1 cellular context compared by ENCODE assay signal in the genomic region with DNA sequence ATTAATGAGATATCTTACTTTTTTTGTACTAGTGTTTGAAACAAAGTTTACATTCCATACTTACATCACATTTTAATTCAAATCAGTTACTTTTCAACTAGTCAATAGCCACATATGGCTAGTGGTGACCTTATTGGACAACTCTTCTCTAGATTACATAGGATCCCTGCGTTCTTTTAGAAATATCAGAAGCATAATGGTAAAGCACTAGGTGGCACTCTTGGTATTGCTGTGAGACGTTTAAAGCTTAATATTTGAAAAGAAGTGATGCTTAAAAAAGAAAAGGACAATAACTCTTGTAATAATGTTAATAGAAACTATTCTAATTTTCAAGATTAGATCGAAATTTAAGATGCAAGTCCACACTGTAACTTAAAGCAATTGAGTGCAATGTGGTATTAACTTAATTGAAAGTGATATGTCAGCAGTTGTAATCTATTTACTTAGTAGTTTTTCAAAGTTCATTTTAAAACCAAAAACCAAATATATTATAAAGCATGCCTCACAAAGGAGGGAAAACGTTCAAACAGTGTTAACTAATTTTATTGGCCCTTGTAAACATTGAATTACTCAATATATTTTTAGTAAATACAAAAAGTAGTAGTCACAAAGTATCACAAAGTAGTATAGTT.
A peak's percentile ranks its signal among the peaks of the same experiment; 100 is the strongest.
TF ChIP-seq lines count a peak whose summit lies in the region.

No MANE protein-coding gene starts in this region.

TF ChIP-seq in HepG2, 621 proteins besides CTCF, POLR2A, EP300 and RAD21 (continued from another document):
- TF ChIP-seq, protein P1, sequence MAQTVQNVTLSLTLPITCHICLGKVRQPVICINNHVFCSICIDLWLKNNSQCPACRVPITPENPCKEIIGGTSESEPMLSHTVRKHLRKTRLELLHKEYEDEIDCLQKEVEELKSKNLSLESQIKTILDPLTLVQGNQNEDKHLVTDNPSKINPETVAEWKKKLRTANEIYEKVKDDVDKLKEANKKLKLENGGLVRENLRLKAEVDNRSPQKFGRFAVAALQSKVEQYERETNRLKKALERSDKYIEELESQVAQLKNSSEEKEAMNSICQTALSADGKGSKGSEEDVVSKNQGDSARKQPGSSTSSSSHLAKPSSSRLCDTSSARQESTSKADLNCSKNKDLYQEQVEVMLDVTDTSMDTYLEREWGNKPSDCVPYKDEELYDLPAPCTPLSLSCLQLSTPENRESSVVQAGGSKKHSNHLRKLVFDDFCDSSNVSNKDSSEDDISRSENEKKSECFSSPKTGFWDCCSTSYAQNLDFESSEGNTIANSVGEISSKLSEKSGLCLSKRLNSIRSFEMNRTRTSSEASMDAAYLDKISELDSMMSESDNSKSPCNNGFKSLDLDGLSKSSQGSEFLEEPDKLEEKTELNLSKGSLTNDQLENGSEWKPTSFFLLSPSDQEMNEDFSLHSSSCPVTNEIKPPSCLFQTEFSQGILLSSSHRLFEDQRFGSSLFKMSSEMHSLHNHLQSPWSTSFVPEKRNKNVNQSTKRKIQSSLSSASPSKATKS (CRISPR knock-in tag; IDR thresholded peaks at IDR 0.05), result no peak
- TF ChIP-seq JUND (CRISPR knock-in tag; IDR thresholded peaks at IDR 0.05), result no peak
- peak in 1 of 2 experiments; percentile 35; a peak in 1 of 4 replicates for TF ChIP-seq MAFK (conservative IDR thresholded peaks at IDR 0.05 in 1 of 2, IDR thresholded peaks at IDR 0.05 in 1 of 2; ENCODE audit: low read length in 2 of 2)
- no peak for TF ChIP-seq SNAI1 (CRISPR knock-in tag; IDR thresholded peaks at IDR 0.05; ENCODE audit: borderline replicate concordance)
